Comparison of ENCODE assay signal across 1 cellular context in genomic region chr21:38810034-38810825, GRCh38.
TF ChIP-seq lines count a peak whose summit lies in the region.

No MANE protein-coding gene starts in this region.

TF ChIP-seq in GM23338, 12 proteins besides CTCF, POLR2A, EP300 and RAD21 (continued from another document):
- no peak for TF ChIP-seq REST (IDR thresholded peaks at IDR 0.05; ENCODE audit: unreplicated experiment)
- TF ChIP-seq EZH2 (IDR thresholded peaks at IDR 0.05; ENCODE audit: low read depth, unreplicated experiment) = no peak
- no peak for TF ChIP-seq NANOG (IDR thresholded peaks at IDR 0.05; ENCODE audit: borderline replicate concordance)
- TF ChIP-seq EZH2phosphoT487 (IDR thresholded peaks at IDR 0.05; ENCODE audit: unreplicated experiment) = no peak
- no peak for TF ChIP-seq POLR2AphosphoS5 (IDR thresholded peaks at IDR 0.05; ENCODE audit: low read depth)
- no peak for TF ChIP-seq JUNB (IDR thresholded peaks at IDR 0.05; ENCODE audit: unreplicated experiment)
